25 cellular contexts compared by ENCODE assay signal in the genomic region with DNA sequence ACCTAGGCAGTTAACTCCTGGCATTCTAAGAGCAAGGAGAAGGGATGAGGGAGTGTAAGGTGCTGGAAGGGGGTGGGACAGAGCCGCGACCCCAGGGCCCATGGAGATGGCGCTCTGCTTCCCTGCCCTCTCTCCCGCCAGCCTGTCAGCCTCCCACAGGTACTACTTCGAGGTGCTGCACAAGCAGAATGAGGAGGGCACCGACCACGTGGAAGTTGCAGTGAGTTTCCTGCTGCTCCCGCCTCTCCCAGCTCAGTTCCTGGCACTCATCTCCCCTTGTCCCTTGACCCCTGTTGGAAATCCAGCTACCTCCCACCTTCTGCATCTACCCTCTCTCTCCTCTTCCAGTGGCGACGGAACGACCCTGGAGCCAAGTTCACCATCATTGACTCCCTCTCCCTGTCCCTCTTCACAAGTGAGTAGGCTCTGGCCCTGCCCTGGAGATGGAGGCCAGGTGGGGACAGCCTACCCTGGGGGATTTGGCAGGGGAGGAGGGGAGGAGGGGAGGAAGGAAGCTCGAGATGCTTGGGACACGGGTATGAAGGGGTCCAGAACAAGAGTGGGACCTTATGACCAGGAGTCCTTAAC.
"Had no signal": no experiment of that assay in that cellular context is flagged by ENCODE, and none has a peak within 500 bp of the region (broad histone marks: within the 10 kb centered on the region; RNA-seq: fewer than 3 reads in every experiment).

No MANE protein-coding gene starts in this region.

- H3K9me3 ChIP-seq: body of pancreas, left lung, neutrophil, pancreas, psoas muscle, stomach, suprapubic skin, transverse colon, uterus had no signal

- H3K4me1 ChIP-seq: foreskin keratinocyte, pancreas, uterus had no signal

- H3K4me3 ChIP-seq: body of pancreas, left lung, pancreas, skin epidermis, stomach, suprapubic skin, transverse colon, uterus had no signal

- ATAC-seq: activated CD8-positive, alpha-beta memory T cell treated with anti-CD3 and anti-CD28 coated beads, Interleukin-2, amount 10 ng/mL, durations not matched to agents 7 days and 5 days; activated CD8-positive, alpha-beta T cell treated with anti-CD3 and anti-CD28 coated beads for 36 hours; activated naive CD8-positive, alpha-beta T cell treated with anti-CD3 and anti-CD28 coated beads, Interleukin-2, amount 50 U/mL, for 24 hours; body of pancreas; foreskin keratinocyte; left lung; natural killer cell; psoas muscle; right cardiac atrium; stimulated activated memory B cell treated with anti-CD40 and anti-IgM and Interleukin-4, amounts not matched to agents 10 μg/mL and 1 μg/mL and 100 μg/mL, for 72 hours had no signal

- DNase-seq: activated CD4-positive, alpha-beta T cell treated with anti-CD3 and anti-CD28 coated beads, Interleukin-2, amount 10 ng/mL, durations not matched to agents 24 days and 14 days; activated CD8-positive, alpha-beta memory T cell treated with anti-CD3 and anti-CD28 coated beads, Interleukin-2, amount 10 ng/mL, durations not matched to agents 7 days and 5 days; activated CD8-positive, alpha-beta T cell treated with anti-CD3 and anti-CD28 coated beads for 36 hours; activated gamma-delta T cell; activated naive CD4-positive, alpha-beta T cell treated with anti-CD3 and anti-CD28 coated beads, Interleukin-2, amount 50 U/mL, for 16 hours; activated naive CD8-positive, alpha-beta T cell treated with anti-CD3 and anti-CD28 coated beads, Interleukin-2, amount 50 U/mL, for 24 hours; activated T-cell treated with anti-CD3 and anti-CD28 coated beads for 4 hours; body of pancreas; effector CD4-positive, alpha-beta T cell; foreskin keratinocyte; kidney glomerular epithelial cell; left lung; mammary epithelial cell; natural killer cell; pancreas; psoas muscle; right cardiac atrium; stomach; T-helper 1 cell; transverse colon; uterus had no signal

- H3K27ac ChIP-seq: body of pancreas, foreskin keratinocyte, left lung, neutrophil, pancreas, psoas muscle, skin epidermis, stomach, suprapubic skin, transverse colon, uterus had no signal

- H3K36me3 ChIP-seq: pancreas, suprapubic skin, transverse colon, uterus had no signal

- H3K27me3 ChIP-seq: body of pancreas, foreskin keratinocyte, neutrophil, uterus had no signal
